In the genomic region with DNA sequence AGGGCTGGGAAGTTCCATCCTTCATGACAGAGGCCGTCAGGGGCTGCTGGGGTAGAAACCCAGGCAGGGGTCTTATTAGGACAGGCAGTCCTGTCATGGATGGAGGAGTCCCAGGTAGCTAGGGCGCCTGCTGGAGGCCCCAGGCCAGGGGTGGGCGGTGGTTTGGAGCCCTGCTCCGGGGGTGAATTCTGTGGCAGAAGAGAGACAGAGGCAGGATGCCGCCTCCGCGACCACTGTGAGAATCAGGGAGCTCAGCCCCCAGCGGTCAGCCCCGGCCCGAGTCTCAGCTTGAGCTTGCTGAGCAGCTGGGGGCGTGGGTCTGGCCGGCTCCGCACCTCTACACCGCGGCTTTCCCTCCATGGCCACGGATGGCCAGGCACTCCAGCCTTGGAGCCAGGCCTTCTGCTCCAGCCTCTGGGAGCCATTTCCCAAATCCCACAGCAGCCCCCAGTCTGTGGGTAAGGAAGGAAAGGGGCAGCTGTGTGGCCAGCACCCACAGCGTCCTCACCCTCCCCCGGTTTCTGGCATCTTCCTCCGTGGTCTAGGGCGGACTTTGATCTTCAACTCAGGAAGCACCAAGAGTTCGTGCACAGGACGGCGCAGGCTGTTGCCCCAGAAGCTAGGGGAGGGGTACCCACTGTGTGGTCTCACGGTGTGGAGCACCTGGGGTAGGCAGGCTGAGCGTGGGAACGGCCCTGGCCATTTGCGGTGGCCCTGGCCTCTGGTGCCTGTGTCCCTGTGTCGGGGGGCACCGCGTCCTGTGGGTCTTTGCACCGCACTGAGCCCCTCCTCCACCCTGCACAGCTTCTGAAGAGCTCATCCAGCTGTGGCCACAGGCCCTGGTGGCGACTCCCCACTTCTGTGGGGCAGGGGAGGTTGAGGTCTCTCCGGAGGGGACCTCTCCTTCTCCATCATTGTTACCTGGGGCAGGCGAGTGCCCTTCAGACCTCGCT, we compare ENCODE assay signal across 14 cellular contexts. TPM values are rescaled to one million over a fixed set of nuclear protein-coding genes. Genes with fewer than 3 reads are reported as not detected.
DNase-seq lines count a peak whose midpoint lies in the region; ATAC-seq and TF ChIP-seq lines count a peak whose summit lies in the region.
"Had no signal": no experiment of that assay in that cellular context is flagged by ENCODE, and none has a peak within 500 bp of the region (broad histone marks: within the 10 kb centered on the region; RNA-seq: fewer than 3 reads in every experiment).

No MANE protein-coding gene starts in this region.

- H3K4me2 ChIP-seq in BLaER1: peak overlapping the region; percentile 98

- H3K36me3 ChIP-seq in BLaER1 (no peaks in the 10 kb centered on the region), liver (ENCODE audit: control insufficient read depth in 4 of 4, insufficient read depth in 3 of 4, low read depth in 1 of 4, low read length in 3 of 4) (no peaks in the 10 kb centered on the region)
- H3K36me3 ChIP-seq: transverse colon had no signal

- no peak for TF ChIP-seq CTCF in liver (IDR thresholded peaks at IDR 0.05; ENCODE audit: low read depth, low read length, missing input control)

- peak overlapping the region; percentile 63 for H3K9ac ChIP-seq in BLaER1
- H3K9ac ChIP-seq in liver (ENCODE audit: low read depth in 1 of 2, low read length in 2 of 2): no peak overlapping the region

- no peaks in the 10 kb centered on the region for H3K36me3 Mint-ChIP-seq in IgD-negative memory B cell

- no peak for TF ChIP-seq RAD21 in liver (IDR thresholded peaks at IDR 0.05)

- H3K27me3 Mint-ChIP-seq in IgD-negative memory B cell: peaks cover 3% of the 10 kb centered on the region
- H3K27me3 Mint-ChIP-seq: activated B cell treated with CpG ODN at 0.5 μM for 24 hours had no signal

- H3K9me3 Mint-ChIP-seq in IgD-negative memory B cell: no peaks in the 10 kb centered on the region
- H3K9me3 Mint-ChIP-seq: activated B cell treated with CpG ODN at 0.5 μM for 24 hours had no signal

- H3K4me1 ChIP-seq in BLaER1 (peaks cover 86% of the 10 kb centered on the region), liver (ENCODE audit: control insufficient read depth in 4 of 4, insufficient read depth in 4 of 4, low read length in 3 of 4) (peaks cover 4 to 17% (median 10%) of the 10 kb centered on the region in 4 donors)

- ATAC-seq in HG03159 (IDR thresholded peaks at IDR 0.05; ENCODE audit: unreplicated experiment) (no peak), HG03432 (IDR thresholded peaks at IDR 0.05; ENCODE audit: unreplicated experiment) (no peak), HG02852 (IDR thresholded peaks at IDR 0.05; ENCODE audit: unreplicated experiment) (no peak)

- H3K27ac ChIP-seq in BLaER1 (peak overlapping the region; percentile 74), liver (ENCODE audit: low read depth in 1 of 2, low read length in 2 of 2) (no peak overlapping the region)
- H3K27ac ChIP-seq: C4-2B had no signal

- no peaks in the 10 kb centered on the region; the same call in 1 of the 2 replicates for H3K27me3 ChIP-seq in BLaER1
- no peaks in the 10 kb centered on the region for H3K27me3 ChIP-seq in liver (ENCODE audit: control insufficient read depth in 4 of 4, insufficient read depth in 4 of 4, low read length in 3 of 4)
- H3K27me3 ChIP-seq: transverse colon had no signal

- DNase-seq in activated T-cell treated with anti-CD3 and anti-CD28 coated beads, Interleukin-2, amount 50 U/mL, for 48 hours: peak; percentile 69 to 71
- DNase-seq in glomerular visceral epithelial cell (ENCODE audit: extremely low spot score): no peak
- DNase-seq: activated B cell treated with CpG ODN at 0.5 μM for 24 hours, NCI-H2171, transverse colon had no signal

- H3K9me3 ChIP-seq in BLaER1 (no peaks in the 10 kb centered on the region), liver (ENCODE audit: control insufficient read depth in 4 of 4, low read length in 3 of 4) (no peaks in the 10 kb centered on the region)
- H3K9me3 ChIP-seq: transverse colon had no signal

- 72% methylated on average over 35 of the region's 35 CpGs for WGBS in liver

- H3K4me1 Mint-ChIP-seq in IgD-negative memory B cell: peaks cover 10 to 26% (median 21%) of the 10 kb centered on the region in 3 donors

- H3K4me3 Mint-ChIP-seq in IgD-negative memory B cell: peak overlapping the region in 2 of 4 donors; percentile 8 to 76

- peak overlapping the region; percentile 9 to 87 (median 83) for H3K27ac Mint-ChIP-seq in IgD-negative memory B cell

- peak overlapping the region; percentile 50 for H3K4me3 ChIP-seq in BLaER1
- H3K4me3 ChIP-seq in liver (ENCODE audit: low read depth in 1 of 3, low read length in 3 of 3): no peak overlapping the region
- H3K4me3 ChIP-seq: transverse colon had no signal

- H4K20me1 ChIP-seq in BLaER1: peaks cover 26% of the 10 kb centered on the region; the same call in 1 of the 2 replicates

TF ChIP-seq in liver, 16 proteins besides CTCF, POLR2A, EP300 and RAD21:
- TF ChIP-seq RXRA (IDR thresholded peaks at IDR 0.05): peak; percentile 20 to 31
- TF ChIP-seq HNF4A (conservative IDR thresholded peaks at IDR 0.05): peak; percentile 57 to 62
- no peak for TF ChIP-seq EGR1 (IDR thresholded peaks at IDR 0.05; ENCODE audit: low read depth in 2 of 2)
- TF ChIP-seq HNF4G (IDR thresholded peaks at IDR 0.05): peak; percentile 31
- TF ChIP-seq SP1 (IDR thresholded peaks at IDR 0.05): peak; percentile 47

RNA-seq across cellular contexts. Expression of gene CD7, which starts 14.1 kb away (rescaled TPM):
- polyA plus RNA-seq in IgD-negative memory B cell: 4.4 TPM
- total RNA-seq in liver: 1 to 10 TPM; 1.4 to 1.5 TPM
- 1 to 10 TPM; 1.0 to 1.4 TPM for polyA plus RNA-seq in liver
- total RNA-seq: glomerular endothelial cell, pulmonary artery endothelial cell had no signal

RNA-seq across cellular contexts. Expression of gene CSNK1D, which starts 29.8 kb away (rescaled TPM):
- polyA plus RNA-seq in IgD-negative memory B cell (78.3 TPM), liver (10 to 100 TPM; 29.0 to 39.3 TPM)
- 10 to 100 TPM; 22.0 to 49.0 TPM for total RNA-seq in liver

RNA-seq across cellular contexts. Expression of gene SECTM1, which starts 30.3 kb away (rescaled TPM):
- polyA plus RNA-seq in IgD-negative memory B cell: 0.83 TPM
- total RNA-seq in liver: 10 to 100 TPM in 1 of 2 donors, 1 to 10 TPM in 1; 3.6 to 14.2 TPM
- polyA plus RNA-seq in liver: 1 to 10 TPM; 1.3 to 5.7 TPM
- total RNA-seq: activated B cell treated with CpG ODN at 0.5 μM for 24 hours had no signal

RNA-seq across cellular contexts. Expression of gene TEX19, which starts 55.8 kb away (rescaled TPM):
- 0.36 TPM for polyA plus RNA-seq in IgD-negative memory B cell
- total RNA-seq in liver: under 1 TPM in 1 of 2 donors, not detected in 1; 0.14 TPM
- not detected for polyA plus RNA-seq in liver
- total RNA-seq: activated B cell treated with CpG ODN at 0.5 μM for 24 hours, glomerular endothelial cell, pulmonary artery endothelial cell, transverse colon had no signal
